26 cellular contexts compared by ENCODE assay signal in the genomic region with DNA sequence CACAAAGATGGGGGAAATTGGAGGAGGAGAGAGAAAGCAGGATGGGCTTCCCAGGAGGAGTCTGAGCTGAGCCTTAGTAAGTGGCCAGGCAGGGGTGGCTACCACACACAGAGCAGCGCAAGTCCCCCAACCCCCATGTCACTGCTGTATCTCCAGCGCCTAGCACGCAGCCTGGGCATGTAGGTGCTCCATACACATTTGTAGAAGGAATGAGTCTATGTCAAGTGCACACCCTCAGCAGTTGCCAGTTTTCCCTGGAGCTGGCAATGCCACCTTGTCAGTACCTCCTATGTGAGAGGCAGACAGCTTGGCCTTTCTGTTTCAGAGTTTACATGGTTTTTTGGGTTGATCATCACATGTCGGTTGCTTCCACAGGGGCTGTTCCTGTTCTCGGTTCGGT.
"Had no signal": no experiment of that assay in that cellular context is flagged by ENCODE, and none has a peak within 500 bp of the region (broad histone marks: within the 10 kb centered on the region; RNA-seq: fewer than 3 reads in every experiment).

No MANE protein-coding gene starts in this region.

- DNase-seq: activated CD4-positive, alpha-beta T cell treated with anti-CD3 and anti-CD28 coated beads, Interleukin-2, amount 50 U/mL, for 1 hour; activated CD4-positive, CD25-positive, alpha-beta regulatory T cell treated with anti-CD3 and anti-CD28 coated beads, Interleukin-2, amount 50 U/mL, for 72 hours; activated CD8-positive, alpha-beta T cell treated with anti-CD3 and anti-CD28 coated beads, Interleukin-2, amount 10 ng/mL, durations not matched to agents 7 days and 5 days; activated naive CD4-positive, alpha-beta T cell; activated T-cell treated with anti-CD3 and anti-CD28 coated beads for 4 hours; activated T-cell treated with anti-CD3 and anti-CD28 coated beads, Interleukin-2, amount 50 U/mL, for 72 hours; anterior cingulate cortex; dermis blood vessel endothelial cell; effector CD4-positive, alpha-beta T cell; foreskin keratinocyte; naive B cell; sigmoid colon; small intestine; stimulated activated CD4-positive, alpha-beta T cell treated with anti-CD3 and anti-CD28 coated beads, Interleukin-4, amount 100 ng/mL, for 4 hours; stimulated activated CD8-positive, alpha-beta memory T cell treated with anti-CD3 and anti-CD28 coated beads, Interleukin-4, amount 100 ng/mL, for 48 hours; stimulated activated naive CD8-positive, alpha-beta T cell treated with anti-CD3 and anti-CD28 coated beads, Interleukin-15, amount 100 ng/mL, for 72 hours; substantia nigra; T-helper 2 cell; upper lobe of left lung had no signal

- FAIRE-seq: bronchial epithelial cell, colon, islet of Langerhans, small intestine had no signal

- H3K4me3 ChIP-seq: esophagus muscularis mucosa, sigmoid colon, upper lobe of left lung had no signal

- H3K27ac ChIP-seq: esophagus muscularis mucosa, foreskin keratinocyte, sigmoid colon, upper lobe of left lung had no signal

- ATAC-seq: activated CD8-positive, alpha-beta T cell treated with anti-CD3 and anti-CD28 coated beads, Interleukin-2, amount 10 ng/mL, durations not matched to agents 7 days and 5 days; activated naive CD4-positive, alpha-beta T cell treated with anti-CD3 and anti-CD28 coated beads, Interleukin-2, amount 50 U/mL, for 72 hours; activated T-cell treated with anti-CD3 and anti-CD28 coated beads, Interleukin-2, amount 50 U/mL, for 72 hours; foreskin keratinocyte; stimulated activated memory B cell treated with anti-CD40 and anti-IgM and Interleukin-4, amounts not matched to agents 10 μg/mL and 1 μg/mL and 100 μg/mL, for 72 hours; stimulated activated naive CD8-positive, alpha-beta T cell treated with anti-CD3 and anti-CD28 coated beads, Interleukin-15, amount 100 ng/mL, for 72 hours had no signal

- H3K27me3 Mint-ChIP-seq: naive B cell; stimulated activated memory B cell treated with anti-CD40 and anti-IgM and Interleukin-4, amounts not matched to agents 10 μg/mL and 1 μg/mL and 100 μg/mL, for 72 hours; stimulated activated naive CD8-positive, alpha-beta T cell treated with anti-CD3 and anti-CD28 coated beads, Interleukin-15, amount 100 ng/mL, for 72 hours had no signal

- H3K9me3 Mint-ChIP-seq: activated T-cell treated with anti-CD3 and anti-CD28 coated beads, Interleukin-2, amount 50 U/mL, for 72 hours; stimulated activated memory B cell treated with anti-CD40 and anti-IgM and Interleukin-4, amounts not matched to agents 10 μg/mL and 1 μg/mL and 100 μg/mL, for 72 hours had no signal

- H3K4me1 ChIP-seq: foreskin keratinocyte, sigmoid colon had no signal

- H3K27me3 ChIP-seq: esophagus muscularis mucosa, foreskin keratinocyte, sigmoid colon, upper lobe of left lung had no signal

- H3K27ac Mint-ChIP-seq: activated CD8-positive, alpha-beta T cell treated with anti-CD3 and anti-CD28 coated beads, Interleukin-2, amount 10 ng/mL, durations not matched to agents 7 days and 5 days; activated T-cell treated with anti-CD3 and anti-CD28 coated beads, Interleukin-2, amount 50 U/mL, for 72 hours; mesothelial cell of epicardium; naive B cell; stimulated activated memory B cell treated with anti-CD40 and anti-IgM and Interleukin-4, amounts not matched to agents 10 μg/mL and 1 μg/mL and 100 μg/mL, for 72 hours; stimulated activated naive CD8-positive, alpha-beta T cell treated with anti-CD3 and anti-CD28 coated beads, Interleukin-15, amount 100 ng/mL, for 72 hours had no signal

- H3K9me3 ChIP-seq: esophagus muscularis mucosa, sigmoid colon, upper lobe of left lung had no signal

- H3K36me3 ChIP-seq: sigmoid colon had no signal

- H3K4me3 Mint-ChIP-seq: activated CD8-positive, alpha-beta T cell treated with anti-CD3 and anti-CD28 coated beads, Interleukin-2, amount 10 ng/mL, durations not matched to agents 7 days and 5 days; activated T-cell treated with anti-CD3 and anti-CD28 coated beads, Interleukin-2, amount 50 U/mL, for 72 hours; mesothelial cell of epicardium; naive B cell; stimulated activated memory B cell treated with anti-CD40 and anti-IgM and Interleukin-4, amounts not matched to agents 10 μg/mL and 1 μg/mL and 100 μg/mL, for 72 hours; stimulated activated naive CD8-positive, alpha-beta T cell treated with anti-CD3 and anti-CD28 coated beads, Interleukin-15, amount 100 ng/mL, for 72 hours had no signal
